ENCODE assay signal across 20 cellular contexts in genomic region chr6:129353067-129353466, GRCh38.
DNase-seq lines count a peak whose midpoint lies in the region; ATAC-seq and TF ChIP-seq lines count a peak whose summit lies in the region.
"Had no signal": no experiment of that assay in that cellular context is flagged by ENCODE, and none has a peak within 500 bp of the region (broad histone marks: within the 10 kb centered on the region; RNA-seq: fewer than 3 reads in every experiment).

No MANE protein-coding gene starts in this region.

- H3K9me3 ChIP-seq in heart left ventricle (no peaks in the 10 kb centered on the region), neural progenitor cell (ENCODE audit: low read depth) (no peaks in the 10 kb centered on the region)
- H3K9me3 ChIP-seq: BLaER1, ovary had no signal

- peaks cover 3% of the 10 kb centered on the region for H3K27me3 Mint-ChIP-seq in neural progenitor cell (ENCODE audit: insufficient read depth, low read depth)
- H3K27me3 Mint-ChIP-seq: activated naive CD8-positive, alpha-beta T cell treated with anti-CD3 and anti-CD28 coated beads, Interleukin-2, amount 50 U/mL, for 24 hours had no signal

- 41 to 49% (median 47%) methylated on average over 9 of the region's 9 CpGs for WGBS in heart left ventricle, 4 donors

- H3K36me3 Mint-ChIP-seq in neural progenitor cell = no peaks in the 10 kb centered on the region

- H3K27me3 ChIP-seq in heart left ventricle = no peaks in the 10 kb centered on the region
- no peaks in the 10 kb centered on the region for H3K27me3 ChIP-seq in neural progenitor cell
- H3K27me3 ChIP-seq: BLaER1, ovary had no signal

- H3F3A ChIP-seq in neural progenitor cell (ENCODE audit: low read depth) = no peaks in the 10 kb centered on the region

- H3K36me3 ChIP-seq in heart left ventricle (peaks cover 0 to 88% (median 26%) of the 10 kb centered on the region in 9 donors), neural progenitor cell (no peaks in the 10 kb centered on the region)
- H3K36me3 ChIP-seq: BLaER1, ovary had no signal

- H3K9ac ChIP-seq in neural progenitor cell = no peak overlapping the region
- H3K9ac ChIP-seq: BLaER1, KMS-11 had no signal

- no peak for DNase-seq in Right ventricle myocardium inferior (ENCODE audit: missing footprints)
- DNase-seq in cardiac septum (ENCODE audit: low spot score) = no peak
- peak in 4 of 5 donors; percentile 38 to 71 (median 59) for DNase-seq in heart left ventricle
- DNase-seq in neural progenitor cell (ENCODE audit: low spot score) = peak; percentile 8
- no peak for DNase-seq in NCI-H1436 treated with DMSO at 0.1 percent for 48 hours (lab: John Stamatoyannopoulos, UW)
- no peak for DNase-seq in activated naive CD4-positive, alpha-beta T cell treated with Interleukin-2 at 50 U/mL for 16 hours
- no peak for DNase-seq in GM10266 (ENCODE audit: extremely low spot score)
- DNase-seq: activated CD4-positive, CD25-positive, alpha-beta regulatory T cell; activated CD8-positive, alpha-beta memory T cell treated with anti-CD3 and anti-CD28 coated beads for 24 hours; activated naive CD8-positive, alpha-beta T cell treated with anti-CD3 and anti-CD28 coated beads, Interleukin-2, amount 50 U/mL, for 24 hours; central memory CD4-positive, alpha-beta T cell; effector CD4-positive, alpha-beta T cell; hypothalamus; NCI-H1092 treated with DMSO at 0.1 percent for 48 hours; ovary; RPMI8226 had no signal

- ATAC-seq in Right ventricle myocardium inferior (peak; percentile 51), heart left ventricle (peak; percentile 40 to 86 (median 52)), GM19395 (IDR thresholded peaks at IDR 0.05; ENCODE audit: unreplicated experiment) (no peak)
- ATAC-seq: activated naive CD8-positive, alpha-beta T cell treated with anti-CD3 and anti-CD28 coated beads, Interleukin-2, amount 50 U/mL, for 24 hours had no signal

- peaks cover 0 to 53% (median 19%) of the 10 kb centered on the region in 12 donors for H3K4me1 ChIP-seq in heart left ventricle
- no peaks in the 10 kb centered on the region for H3K4me1 ChIP-seq in neural progenitor cell
- H3K4me1 ChIP-seq: BLaER1 had no signal

- H3K27ac ChIP-seq in heart left ventricle = peak overlapping the region in 9 of 12 donors; percentile 27 to 75 (median 52)
- no peak overlapping the region for H3K27ac ChIP-seq in neural progenitor cell
- H3K27ac ChIP-seq: BLaER1, KMS-11, ovary had no signal

- TF ChIP-seq POLR2A in heart left ventricle (IDR thresholded peaks at IDR 0.05) = no peak

- intact Hi-C loops in Right ventricle myocardium inferior (cut with DNase I) (no loop called here), cardiac septum (cut with DNase I) (no loop called here), heart left ventricle (cut with DNase I) (no loop called here)

- peaks cover 6% of the 10 kb centered on the region for H3K4me1 Mint-ChIP-seq in neural progenitor cell
- H3K4me1 Mint-ChIP-seq: activated naive CD8-positive, alpha-beta T cell treated with anti-CD3 and anti-CD28 coated beads, Interleukin-2, amount 50 U/mL, for 24 hours had no signal

- H3K27ac Mint-ChIP-seq in neural progenitor cell = no peak overlapping the region
- H3K27ac Mint-ChIP-seq: activated naive CD8-positive, alpha-beta T cell treated with anti-CD3 and anti-CD28 coated beads, Interleukin-2, amount 50 U/mL, for 24 hours; activated T-helper 1 cell treated with anti-CD3 and anti-CD28 coated beads, Interleukin-12 subunit alpha, Interleukin-12 subunit beta, Interleukin-2, Interleukin-4 antibody, amounts not matched to agents 30 ng/mL and 10 ng/mL and 1 ng/mL, durations not matched to agents 14 hours and 24 hours and 36 hours had no signal

- TF ChIP-seq CTCF in heart left ventricle (IDR thresholded peaks at IDR 0.05) (no peak), neural progenitor cell (IDR thresholded peaks at IDR 0.05) (no peak), GM10266 (IDR thresholded peaks at IDR 0.05; ENCODE audit: control insufficient read depth, insufficient read depth, low read depth, missing control alignments) (no peak)

- no peaks in the 10 kb centered on the region for H3K79me2 ChIP-seq in neural progenitor cell (ENCODE audit: low read depth)

- H3K4me3 ChIP-seq in heart left ventricle (no peak overlapping the region), neural progenitor cell (no peak overlapping the region)
- H3K4me3 ChIP-seq: BLaER1, ovary had no signal

- no peak overlapping the region for H2AFZ ChIP-seq in neural progenitor cell (replicated peaks)

- no peak overlapping the region for H3K4me2 ChIP-seq in neural progenitor cell
- H3K4me2 ChIP-seq: BLaER1, KMS-11 had no signal

- H3K9me3 Mint-ChIP-seq in neural progenitor cell = no peaks in the 10 kb centered on the region
- H3K9me3 Mint-ChIP-seq: activated naive CD8-positive, alpha-beta T cell treated with anti-CD3 and anti-CD28 coated beads, Interleukin-2, amount 50 U/mL, for 24 hours; activated T-helper 1 cell treated with anti-CD3 and anti-CD28 coated beads, Interleukin-12 subunit alpha, Interleukin-12 subunit beta, Interleukin-2, Interleukin-4 antibody, amounts not matched to agents 30 ng/mL and 10 ng/mL and 1 ng/mL, durations not matched to agents 14 hours and 24 hours and 36 hours had no signal

- no peaks in the 10 kb centered on the region for H4K20me1 ChIP-seq in neural progenitor cell (ENCODE audit: low read depth)
- H4K20me1 ChIP-seq: BLaER1 had no signal

- no peak overlapping the region for H3K4me3 Mint-ChIP-seq in neural progenitor cell
- H3K4me3 Mint-ChIP-seq: activated naive CD8-positive, alpha-beta T cell treated with anti-CD3 and anti-CD28 coated beads, Interleukin-2, amount 50 U/mL, for 24 hours; activated T-helper 1 cell treated with anti-CD3 and anti-CD28 coated beads, Interleukin-12 subunit alpha, Interleukin-12 subunit beta, Interleukin-2, Interleukin-4 antibody, amounts not matched to agents 30 ng/mL and 10 ng/mL and 1 ng/mL, durations not matched to agents 14 hours and 24 hours and 36 hours had no signal

Comparison
In these comparisons a context has a peak if more than half of its experiments do, and no peak if none do; other contexts are left out.
1. DNase-seq: peak in heart left ventricle (4 of 5) and neural progenitor cell (single experiment); none in Right ventricle myocardium inferior (single experiment), cardiac septum (single experiment), NCI-H1436 treated with DMSO at 0.1 percent for 48 hours (single experiment), activated naive CD4-positive, alpha-beta T cell treated with Interleukin-2 at 50 U/mL for 16 hours (single experiment) and GM10266 (single experiment).